8 cellular contexts compared by ENCODE assay signal in the genomic region with DNA sequence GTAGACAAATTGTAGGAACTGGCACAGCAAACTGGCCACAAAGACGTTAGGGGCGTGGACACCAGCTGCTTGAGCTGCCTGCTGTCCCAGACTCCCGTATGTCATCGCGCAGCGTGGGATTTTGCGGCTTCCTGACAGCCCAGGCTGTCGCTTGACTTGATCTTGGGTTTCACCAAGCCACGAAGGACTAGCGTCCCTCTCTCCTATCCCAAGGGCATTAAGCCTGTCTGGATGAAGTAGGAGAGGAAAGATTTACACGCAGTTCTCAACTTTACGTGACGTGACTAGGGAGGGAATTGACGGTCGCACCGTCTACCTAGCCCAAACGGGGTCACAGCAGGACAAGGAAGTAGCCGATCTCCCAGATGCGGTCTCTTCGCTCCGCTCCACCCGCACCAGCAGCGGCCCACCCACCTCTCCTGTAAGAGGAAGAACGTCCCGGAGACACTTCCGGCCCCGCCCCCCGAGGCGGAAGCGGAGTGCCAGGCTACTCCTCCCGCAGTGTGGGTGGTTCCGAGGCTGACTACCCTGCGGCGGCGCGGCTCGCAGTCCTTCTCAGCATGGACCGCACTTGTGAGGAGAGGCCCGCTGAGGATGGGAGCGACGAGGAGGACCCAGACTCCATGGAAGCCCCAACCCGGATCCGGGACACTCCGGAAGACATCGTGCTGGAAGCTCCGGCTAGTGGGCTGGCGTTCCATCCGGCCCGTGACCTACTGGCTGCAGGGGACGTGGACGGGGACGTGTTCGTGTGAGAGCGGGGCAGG. TPM values are rescaled to one million over a fixed set of nuclear protein-coding genes. Genes with fewer than 3 reads are reported as not detected.
A peak's percentile ranks its signal among the peaks of the same experiment; 100 is the strongest.
DNase-seq lines count a peak whose midpoint lies in the region; ATAC-seq and TF ChIP-seq lines count a peak whose summit lies in the region.

TSS of gene WDR55 (plus strand) at position 552 of the 767 bp plus-strand sequence. CDS start at position 561, 9 bp downstream.

- H3K4me1 ChIP-seq in HUES64 (ENCODE audit: insufficient read depth, low read length) (no peaks in the 10 kb centered on the region), OCI-LY7 (ENCODE audit: insufficient read depth, low read length, poor library complexity, severe bottlenecking) (peaks cover 17% of the 10 kb centered on the region)

- peak within 1 kb of the TSS; percentile 98 for H2AFZ ChIP-seq in OCI-LY7 (ENCODE audit: low read length)

- POLR2A ChIA-PET in OCI-LY7 (lab: Charles Lee), result interaction anchor here (1.4 kb wide), 1 partner anchor 18 kb away, joined by 3 read pairs; no protein-coding TSS in a partner anchor

- H3K27ac ChIP-seq in HUES64 (ENCODE audit: low read depth, low read length), result peak within 1 kb of the TSS; percentile 58; the same call in 1 of the 2 replicates
- H3K27ac ChIP-seq in OCI-LY7 (ENCODE audit: low read depth, low read length, poor library complexity, severe bottlenecking), result peak within 1 kb of the TSS; percentile 39

- peaks cover 25% of the 10 kb centered on the region for H3K79me2 ChIP-seq in OCI-LY7 (ENCODE audit: insufficient read depth, low read depth, low read length)

- BruUV-seq in OCI-LY7 (replicated peaks; lab: Mats Ljungman, UMichigan), result TSS peak; percentile 90

- H3K9me3 ChIP-seq in HUES64 (ENCODE audit: insufficient read depth, low read depth, low read length), result no peaks in the 10 kb centered on the region
- no peaks in the 10 kb centered on the region for H3K9me3 ChIP-seq in OCI-LY7 (ENCODE audit: low read length)

- peak; percentile 93 for ATAC-seq in GM21447 (IDR thresholded peaks at IDR 0.05; ENCODE audit: unreplicated experiment)

- H3K36me3 ChIP-seq in HUES64 (ENCODE audit: insufficient read depth, low read length) (peaks cover 68% of the 10 kb centered on the region), OCI-LY7 (ENCODE audit: insufficient read depth, low read length) (peaks cover 78% of the 10 kb centered on the region)

- H4K20me1 ChIP-seq in OCI-LY7 (ENCODE audit: insufficient read depth, low read length), result no peaks in the 10 kb centered on the region

- H3K4me3 ChIP-seq in HUES64 (ENCODE audit: low read length), result peak within 1 kb of the TSS; percentile 77
- peak within 1 kb of the TSS; percentile 95 for H3K4me3 ChIP-seq in OCI-LY7 (ENCODE audit: low read depth, low read length, poor library complexity, severe bottlenecking)

- H3K4me2 ChIP-seq in OCI-LY7 (ENCODE audit: low read length), result peak within 1 kb of the TSS; percentile 88

- H3K9ac ChIP-seq in HUES64 (ENCODE audit: low read depth, low read length), result peak within 1 kb of the TSS; percentile 70

- no peaks in the 10 kb centered on the region for H3K9me2 ChIP-seq in OCI-LY7 (ENCODE audit: insufficient read depth, low read length)

- intact Hi-C loops in OCI-LY7 (cut with micrococcal nuclease; ENCODE audit: unreplicated experiment), result loop anchor here (1.0 kb wide), 1 partner anchor 27 kb away; the partner anchor contains the start of genes HARS1 and HARS2

- CTCF ChIA-PET in OCI-LY7 (lab: Charles Lee; ENCODE audit: unreplicated experiment), result no interaction called here

- no peaks in the 10 kb centered on the region for H3K27me3 ChIP-seq in HUES64 (ENCODE audit: insufficient read depth, low read length)

- TF ChIP-seq CTCF in OCI-LY7 (conservative IDR thresholded peaks at IDR 0.05; ENCODE audit: low read length), result no peak

- WGBS in HUES64, result under 1% methylated on average over 54 of the region's 54 CpGs

- DNase-seq in D341Med (ENCODE audit: low spot score) (peak; percentile 94), OCI-LY7 (ENCODE audit: low spot score) (peak; percentile 90), activated T-cell treated with anti-CD3 and anti-CD28 coated beads for 24 hours (ENCODE audit: low read depth) (peak; percentile 95), epidermal melanocyte (ENCODE audit: insufficient read length, low spot score) (peak; percentile 97), middle frontal gyrus (ENCODE audit: extremely low spot score, low spot score) (peak; percentile 85)
- peak; percentile 96 for DNase-seq in stimulated activated CD8-positive, alpha-beta memory T cell treated with anti-CD3 and anti-CD28 coated beads, Interleukin-2, amount 100 ng/mL, for 48 hours (ENCODE audit: low read depth in 2 of 2)

RNA-seq across cellular contexts. Expression of gene WDR55, which starts in this region (rescaled TPM):
- polyA plus RNA-seq in HUES64 (2013, experiment 1 of 2), result 13.8 TPM
- polyA plus RNA-seq in HUES64 (2013, experiment 2 of 2), result 11.3 TPM
- 18.7 and 23.9 TPM in 2 replicates for total RNA-seq in OCI-LY7 (2014; rRNA removed; shearing (Covaris generic))
- 31.5 and 34.2 TPM in 2 replicates for total RNA-seq in OCI-LY7 (2022)

Comparison
In these comparisons a context has a peak if more than half of its experiments do, and no peak if none do; other contexts are left out.
1. Peak in every context shown above with its lines: DNase-seq, ATAC-seq, H3K4me3 ChIP-seq and H3K27ac ChIP-seq.